Comparison of ENCODE assay signal across 35 cellular contexts in the genomic region with DNA sequence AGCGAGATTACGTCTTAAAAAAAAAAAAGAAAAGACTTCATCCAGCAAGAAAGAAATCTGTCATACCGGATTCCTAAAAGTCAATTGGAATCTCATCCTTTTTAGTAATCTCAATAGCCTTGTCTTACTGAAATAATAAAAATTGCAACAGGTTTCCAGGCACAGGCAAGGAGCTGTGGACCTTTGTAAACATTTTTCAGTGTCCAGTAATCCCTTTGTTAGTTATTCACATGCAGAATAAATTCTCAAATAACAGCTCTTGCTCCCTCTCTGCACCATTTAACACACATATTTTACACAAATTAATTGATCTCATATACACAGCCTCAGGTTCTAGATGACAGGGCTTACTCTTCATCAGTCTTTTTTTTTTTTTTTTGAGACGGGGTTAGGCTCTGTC.
"Had no signal": no experiment of that assay in that cellular context is flagged by ENCODE, and none has a peak within 500 bp of the region (broad histone marks: within the 10 kb centered on the region; RNA-seq: fewer than 3 reads in every experiment).

No MANE protein-coding gene starts in this region.

- H3K9me3 ChIP-seq: MG63 had no signal

- DNase-seq: Karpas-422, Kasumi-1, MG63, MM.1S, MV-4-11, NCI-H1048, NCI-H1092, NCI-H1092 treated with DMSO at 0.1 percent for 48 hours, NCI-H1105, NCI-H1105 treated with DMSO at 0.1 percent for 48 hours, NCI-H1417, NCI-H1417 treated with DMSO at 0.1 percent for 48 hours, NCI-H1436, NCI-H1436 treated with DMSO at 0.1 percent for 48 hours, NCI-H146, NCI-H1694, NCI-H1694 treated with DMSO at 0.1 percent for 48 hours, NCI-H187, NCI-H187 treated with DMSO at 0.1 percent for 48 hours, NCI-H1930, NCI-H2029, NCI-H2029 treated with DMSO at 0.1 percent for 48 hours, NCI-H2081, NCI-H2081 treated with DMSO at 0.1 percent for 48 hours, NCI-H2107, NCI-H2171, NCI-H2171 treated with DMSO at 0.1 percent for 48 hours, NCI-H2227 treated with DMSO at 0.1 percent for 48 hours, NCI-H226, NCI-H345, NCI-H446, NCI-H446 treated with DMSO at 0.1 percent for 48 hours, NCI-H510A, NCI-H510A treated with DMSO at 0.1 percent for 48 hours, NCI-H524 had no signal

- H3K36me3 ChIP-seq: MG63 had no signal

- H3K4me3 ChIP-seq: MG63 had no signal
